Comparison of ENCODE assay signal across 8 cellular contexts in genomic region chr1:201480231-201481003, GRCh38. TPM values are rescaled to one million over a fixed set of nuclear protein-coding genes. Genes with fewer than 3 reads are reported as not detected.
DNase-seq lines count a peak whose midpoint lies in the region; ATAC-seq and TF ChIP-seq lines count a peak whose summit lies in the region.

No MANE protein-coding gene starts in this region.

- peak overlapping the region; percentile 79; the same call in 1 of the 2 replicates for H2AFZ ChIP-seq in OCI-LY7 (ENCODE audit: low read length)

- H3K4me3 ChIP-seq in CD8-positive, alpha-beta memory T cell (ENCODE audit: low read length) = peak overlapping the region; percentile 49
- peak overlapping the region; percentile 55 for H3K4me3 ChIP-seq in OCI-LY7 (ENCODE audit: low read depth, low read length, poor library complexity, severe bottlenecking)
- peak overlapping the region; percentile 1 to 45 for H3K4me3 ChIP-seq in gastroesophageal sphincter
- H3K4me3 ChIP-seq in urinary bladder (ENCODE audit: low read depth, low read length) = peak overlapping the region; percentile 20

- H3K9me2 ChIP-seq in OCI-LY7 (ENCODE audit: insufficient read depth, low read length) = no peaks in the 10 kb centered on the region

- H3K27me3 Mint-ChIP-seq in CD8-positive, alpha-beta memory T cell = peaks cover 14 to 25% of the 10 kb centered on the region in 2 donors
- H3K27me3 Mint-ChIP-seq in activated T-helper 1 cell treated with anti-CD3 and anti-CD28 coated beads, Interleukin-12 subunit alpha, Interleukin-12 subunit beta, Interleukin-2, Interleukin-4 antibody, amounts not matched to agents 30 ng/mL and 10 ng/mL and 1 ng/mL, durations not matched to agents 14 hours and 24 hours and 36 hours (ENCODE audit: insufficient read depth) = peaks cover 18% of the 10 kb centered on the region
- H3K27me3 Mint-ChIP-seq in osteocyte (ENCODE audit: unreplicated experiment) = no peaks in the 10 kb centered on the region

- no peak for TF ChIP-seq POLR2A in gastroesophageal sphincter (IDR thresholded peaks at IDR 0.05)

- CTCF ChIA-PET in CD8-positive, alpha-beta memory T cell (lab: Charles Lee) = interaction anchor here (1.6 to 11.7 kb wide), 6 partner anchors 10 to 42 kb away, joined by 3 to 406 read pairs (median 14); partner anchors contain the start of gene CSRP1
- CTCF ChIA-PET in OCI-LY7 (lab: Charles Lee; ENCODE audit: unreplicated experiment) = interaction anchor here (0.6 to 5.1 kb wide), 6 partner anchors 22 to 303 kb away, joined by 3 to 82 read pairs (median 8); partner anchors contain the start of gene CSRP1

- no peak overlapping the region for H3K27ac Mint-ChIP-seq in CD8-positive, alpha-beta memory T cell
- no peak overlapping the region for H3K27ac Mint-ChIP-seq in activated T-helper 1 cell treated with anti-CD3 and anti-CD28 coated beads, Interleukin-12 subunit alpha, Interleukin-12 subunit beta, Interleukin-2, Interleukin-4 antibody, amounts not matched to agents 30 ng/mL and 10 ng/mL and 1 ng/mL, durations not matched to agents 14 hours and 24 hours and 36 hours
- H3K27ac Mint-ChIP-seq in osteocyte (ENCODE audit: unreplicated experiment) = peak overlapping the region; percentile 14

- TF ChIP-seq EP300 in gastroesophageal sphincter (IDR thresholded peaks at IDR 0.05) = no peak

- peaks cover 6% of the 10 kb centered on the region for H3K27me3 ChIP-seq in CD8-positive, alpha-beta memory T cell (ENCODE audit: insufficient read depth, low read length, poor library complexity, severe bottlenecking)
- no peaks in the 10 kb centered on the region for H3K27me3 ChIP-seq in gastroesophageal sphincter

- peak; percentile 68 for ATAC-seq in GM19455 (IDR thresholded peaks at IDR 0.05; ENCODE audit: unreplicated experiment)
- ATAC-seq in gastroesophageal sphincter = peak; percentile 71

- WGBS in gastroesophageal sphincter (ENCODE audit: low coverage in 1 of 2), 2 donors = 4 to 17% methylated on average over 1 to 14 of the region's 37 CpGs
- 14% methylated on average over 37 of the region's 37 CpGs for WGBS in urinary bladder

- H3K4me1 ChIP-seq in CD8-positive, alpha-beta memory T cell (ENCODE audit: insufficient read depth, low read length) = peaks cover 18% of the 10 kb centered on the region
- H3K4me1 ChIP-seq in OCI-LY7 (ENCODE audit: insufficient read depth, low read length, poor library complexity, severe bottlenecking) (peaks cover 32% of the 10 kb centered on the region), gastroesophageal sphincter (peaks cover 0 to 56% (median 20%) of the 10 kb centered on the region in 3 donors), urinary bladder (ENCODE audit: insufficient read depth) (no peaks in the 10 kb centered on the region)

- no TSS peak for BruUV-seq in OCI-LY7 (replicated peaks; lab: Mats Ljungman, UMichigan)

- peak overlapping the region; percentile 24 for H3K27ac ChIP-seq in CD8-positive, alpha-beta memory T cell (ENCODE audit: low read depth, low read length)
- H3K27ac ChIP-seq in OCI-LY7 (ENCODE audit: low read depth, low read length, poor library complexity, severe bottlenecking) = no peak overlapping the region
- peak overlapping the region; percentile 44 to 97 (median 97) for H3K27ac ChIP-seq in gastroesophageal sphincter
- H3K27ac ChIP-seq in urinary bladder (ENCODE audit: low read depth) = no peak overlapping the region

- H3K36me3 Mint-ChIP-seq in CD8-positive, alpha-beta memory T cell = peaks cover 0 to 20% (median 2%) of the 10 kb centered on the region in 3 donors
- peaks cover 2% of the 10 kb centered on the region for H3K36me3 Mint-ChIP-seq in activated T-helper 1 cell treated with anti-CD3 and anti-CD28 coated beads, Interleukin-12 subunit alpha, Interleukin-12 subunit beta, Interleukin-2, Interleukin-4 antibody, amounts not matched to agents 30 ng/mL and 10 ng/mL and 1 ng/mL, durations not matched to agents 14 hours and 24 hours and 36 hours (ENCODE audit: low read depth)
- no peaks in the 10 kb centered on the region for H3K36me3 Mint-ChIP-seq in osteocyte (ENCODE audit: unreplicated experiment)

- H3K9me3 Mint-ChIP-seq in CD8-positive, alpha-beta memory T cell = no peaks in the 10 kb centered on the region
- H3K9me3 Mint-ChIP-seq in activated T-helper 1 cell treated with anti-CD3 and anti-CD28 coated beads, Interleukin-12 subunit alpha, Interleukin-12 subunit beta, Interleukin-2, Interleukin-4 antibody, amounts not matched to agents 30 ng/mL and 10 ng/mL and 1 ng/mL, durations not matched to agents 14 hours and 24 hours and 36 hours = no peaks in the 10 kb centered on the region
- no peaks in the 10 kb centered on the region for H3K9me3 Mint-ChIP-seq in osteocyte (ENCODE audit: unreplicated experiment)

- no peaks in the 10 kb centered on the region for H3K9me3 ChIP-seq in CD8-positive, alpha-beta memory T cell (ENCODE audit: low read length)
- H3K9me3 ChIP-seq in OCI-LY7 (ENCODE audit: low read length) = no peaks in the 10 kb centered on the region
- H3K9me3 ChIP-seq in gastroesophageal sphincter = no peaks in the 10 kb centered on the region

- intact Hi-C loops in OCI-LY7 (cut with micrococcal nuclease; ENCODE audit: unreplicated experiment) = loop anchor here (1.0 kb wide), 1 partner anchor 45 kb away; no protein-coding TSS in a partner anchor
- intact Hi-C loops in activated T-helper 1 cell treated with anti-CD3 and anti-CD28 coated beads, Interleukin-12 subunit alpha, Interleukin-12 subunit beta, Interleukin-2, Interleukin-4 antibody, amounts not matched to agents 30 ng/mL and 10 ng/mL and 1 ng/mL, durations not matched to agents 14 hours and 24 hours and 36 hours (cut with micrococcal nuclease) = loop anchor here (1.0 to 5.0 kb wide), 4 partner anchors 11 to 222 kb away; partner anchors contain the start of gene PHLDA3

- POLR2A ChIA-PET in CD8-positive, alpha-beta memory T cell (lab: Charles Lee) = interaction anchor here (2.2 kb wide), 1 partner anchor 26 kb away, joined by 14 read pairs; the partner anchor contains the start of gene CSRP1
- POLR2A ChIA-PET in OCI-LY7 (lab: Charles Lee) = interaction anchor here (0.6 to 4.6 kb wide), 6 partner anchors 8 to 339 kb away, joined by 3 to 39 read pairs (median 4); no protein-coding TSS in a partner anchor

- H3K4me1 Mint-ChIP-seq in CD8-positive, alpha-beta memory T cell = peaks cover 13 to 30% (median 29%) of the 10 kb centered on the region in 3 donors
- H3K4me1 Mint-ChIP-seq in activated T-helper 1 cell treated with anti-CD3 and anti-CD28 coated beads, Interleukin-12 subunit alpha, Interleukin-12 subunit beta, Interleukin-2, Interleukin-4 antibody, amounts not matched to agents 30 ng/mL and 10 ng/mL and 1 ng/mL, durations not matched to agents 14 hours and 24 hours and 36 hours (ENCODE audit: low read depth) = peaks cover 27% of the 10 kb centered on the region
- peaks cover 19% of the 10 kb centered on the region for H3K4me1 Mint-ChIP-seq in osteocyte (ENCODE audit: unreplicated experiment)

- H4K20me1 ChIP-seq in OCI-LY7 (ENCODE audit: insufficient read depth, low read length) = no peaks in the 10 kb centered on the region

- H3K36me3 ChIP-seq in CD8-positive, alpha-beta memory T cell (ENCODE audit: insufficient read depth, low read length) = no peaks in the 10 kb centered on the region
- H3K36me3 ChIP-seq in OCI-LY7 (ENCODE audit: insufficient read depth, low read length) = peaks cover 13% of the 10 kb centered on the region; the same call in 1 of the 2 replicates
- H3K36me3 ChIP-seq in gastroesophageal sphincter = peaks cover 3 to 23% of the 10 kb centered on the region in 2 donors
- H3K36me3 ChIP-seq in urinary bladder (ENCODE audit: insufficient read depth) = no peaks in the 10 kb centered on the region

- peak overlapping the region; percentile 37 to 87 (median 76) for H3K4me3 Mint-ChIP-seq in CD8-positive, alpha-beta memory T cell
- H3K4me3 Mint-ChIP-seq in activated T-helper 1 cell treated with anti-CD3 and anti-CD28 coated beads, Interleukin-12 subunit alpha, Interleukin-12 subunit beta, Interleukin-2, Interleukin-4 antibody, amounts not matched to agents 30 ng/mL and 10 ng/mL and 1 ng/mL, durations not matched to agents 14 hours and 24 hours and 36 hours = peak overlapping the region; percentile 76
- H3K4me3 Mint-ChIP-seq in osteocyte (ENCODE audit: unreplicated experiment) = peak overlapping the region; percentile 61

- H3K4me2 ChIP-seq in OCI-LY7 (ENCODE audit: low read length) = peak overlapping the region; percentile 72

- peak; percentile 11 to 72 (median 42) for DNase-seq in CD8-positive, alpha-beta memory T cell
- peak; percentile 83 for DNase-seq in HT1080 (ENCODE audit: low read depth)
- peak; percentile 79 for DNase-seq in OCI-LY7 (ENCODE audit: low spot score)
- peak; percentile 69 for DNase-seq in activated T-helper 1 cell treated with anti-CD3 and anti-CD28 coated beads, Interleukin-12 subunit alpha, Interleukin-12 subunit beta, Interleukin-2, Interleukin-4 antibody, amounts not matched to agents 30 ng/mL and 10 ng/mL and 1 ng/mL, durations not matched to agents 14 hours and 24 hours and 36 hours (ENCODE audit: low spot score)
- DNase-seq in osteocyte (ENCODE audit: extremely low spot score, unreplicated experiment) = no peak

- H3K79me2 ChIP-seq in OCI-LY7 (ENCODE audit: insufficient read depth, low read depth, low read length) = no peaks in the 10 kb centered on the region

- no peak for TF ChIP-seq CTCF in OCI-LY7 (conservative IDR thresholded peaks at IDR 0.05; ENCODE audit: low read length)
- no peak for TF ChIP-seq CTCF in gastroesophageal sphincter (IDR thresholded peaks at IDR 0.05)
- TF ChIP-seq CTCF in osteocyte (IDR thresholded peaks at IDR 0.05) = no peak

RNA-seq across cellular contexts. Expression of gene PHLDA3, which starts 11.4 kb away (rescaled TPM):
- total RNA-seq in CD8-positive, alpha-beta memory T cell = 10 to 100 TPM; 18.6 to 22.7 TPM
- 1.0 TPM for polyA plus RNA-seq in CD8-positive, alpha-beta memory T cell
- 91.8 and 111 TPM in 2 replicates for total RNA-seq in HT1080 (2014; rRNA removed; shearing (Covaris generic))
- polyA plus RNA-seq in HT1080 (2015; cell fraction: cytosol; rRNA removed) = 104 and 143 TPM in 2 replicates
- polyA plus RNA-seq in HT1080 (2015; cell fraction: nucleus; rRNA removed) = 90.0 and 94.6 TPM in 2 replicates
- total RNA-seq in OCI-LY7 (2014; rRNA removed; shearing (Covaris generic)) = not detected in 2 replicates
- total RNA-seq in OCI-LY7 (2022) (not detected in 2 replicates), gastroesophageal sphincter (100 to 1,000 TPM in 1 of 4 donors, 10 to 100 TPM in 3; 69.2 to 153 (median 84.7) TPM), osteocyte (50.6 and 55.5 TPM in 2 replicates), urinary bladder (15.2 TPM)
- total RNA-seq in activated T-helper 1 cell treated with anti-CD3 and anti-CD28 coated beads, Interleukin-12 subunit alpha, Interleukin-12 subunit beta, Interleukin-2, Interleukin-4 antibody, amounts not matched to agents 30 ng/mL and 10 ng/mL and 1 ng/mL, durations not matched to agents 14 hours and 24 hours and 36 hours = 16.6 and 17.3 TPM in 2 replicates
- polyA plus RNA-seq in urinary bladder = 134 TPM

RNA-seq across cellular contexts. Expression of gene CSRP1, which starts 26.5 kb away (rescaled TPM):
- total RNA-seq in CD8-positive, alpha-beta memory T cell = 10 to 100 TPM; 66.9 to 67.6 TPM
- 65.0 TPM for polyA plus RNA-seq in CD8-positive, alpha-beta memory T cell
- 516 and 694 TPM in 2 replicates for total RNA-seq in HT1080 (2014; rRNA removed; shearing (Covaris generic))
- polyA plus RNA-seq in HT1080 (2015; cell fraction: cytosol; rRNA removed) = 857 and 1,112 TPM in 2 replicates
- 468 and 520 TPM in 2 replicates for polyA plus RNA-seq in HT1080 (2015; cell fraction: nucleus; rRNA removed)
- 46.4 and 52.8 TPM in 2 replicates for total RNA-seq in OCI-LY7 (2014; rRNA removed; shearing (Covaris generic))
- total RNA-seq in OCI-LY7 (2022) = 72.2 and 89.8 TPM in 2 replicates
- total RNA-seq in activated T-helper 1 cell treated with anti-CD3 and anti-CD28 coated beads, Interleukin-12 subunit alpha, Interleukin-12 subunit beta, Interleukin-2, Interleukin-4 antibody, amounts not matched to agents 30 ng/mL and 10 ng/mL and 1 ng/mL, durations not matched to agents 14 hours and 24 hours and 36 hours = 66.0 and 66.2 TPM in 2 replicates
- 1,000 to 10,000 TPM; 4,484 to 9,179 (median 5,319) TPM for total RNA-seq in gastroesophageal sphincter
- total RNA-seq in osteocyte = 0.56 and 1.6 TPM in 2 replicates
- 719 TPM for total RNA-seq in urinary bladder
- 4,390 TPM for polyA plus RNA-seq in urinary bladder

RNA-seq across cellular contexts. Expression of gene NAV1, which starts 58.5 kb away (rescaled TPM):
- under 1 TPM; 0.77 to 0.95 TPM for total RNA-seq in CD8-positive, alpha-beta memory T cell
- polyA plus RNA-seq in CD8-positive, alpha-beta memory T cell = 1.8 TPM
- total RNA-seq in HT1080 (2014; rRNA removed; shearing (Covaris generic)) = 24.2 and 40.6 TPM in 2 replicates
- 46.8 and 65.2 TPM in 2 replicates for polyA plus RNA-seq in HT1080 (2015; cell fraction: cytosol; rRNA removed)
- 89.6 and 123 TPM in 2 replicates for polyA plus RNA-seq in HT1080 (2015; cell fraction: nucleus; rRNA removed)
- 2.5 and 4.2 TPM in 2 replicates for total RNA-seq in OCI-LY7 (2014; rRNA removed; shearing (Covaris generic))
- total RNA-seq in OCI-LY7 (2022) (19.8 and 20.7 TPM in 2 replicates), gastroesophageal sphincter (10 to 100 TPM; 11.4 to 35.8 (median 18.0) TPM), osteocyte (286 and 288 TPM in 2 replicates), urinary bladder (27.5 TPM)
- total RNA-seq in activated T-helper 1 cell treated with anti-CD3 and anti-CD28 coated beads, Interleukin-12 subunit alpha, Interleukin-12 subunit beta, Interleukin-2, Interleukin-4 antibody, amounts not matched to agents 30 ng/mL and 10 ng/mL and 1 ng/mL, durations not matched to agents 14 hours and 24 hours and 36 hours = 0.83 and 1.6 TPM in 2 replicates
- 19.0 TPM for polyA plus RNA-seq in urinary bladder

RNA-seq across cellular contexts. Expression of gene TNNI1, which starts 58.9 kb away (rescaled TPM):
- total RNA-seq in CD8-positive, alpha-beta memory T cell = not detected
- not detected for polyA plus RNA-seq in CD8-positive, alpha-beta memory T cell
- total RNA-seq in HT1080 (2014; rRNA removed; shearing (Covaris generic)) = not detected in 2 replicates
- polyA plus RNA-seq in HT1080 (2015; cell fraction: cytosol; rRNA removed) = not detected in 2 replicates
- polyA plus RNA-seq in HT1080 (2015; cell fraction: nucleus; rRNA removed) = not detected in 2 replicates
- 0.95 and 4.9 TPM in 2 replicates for total RNA-seq in OCI-LY7 (2014; rRNA removed; shearing (Covaris generic))
- total RNA-seq in OCI-LY7 (2022) = 2.0 and 3.1 TPM in 2 replicates
- not detected in 2 replicates for total RNA-seq in activated T-helper 1 cell treated with anti-CD3 and anti-CD28 coated beads, Interleukin-12 subunit alpha, Interleukin-12 subunit beta, Interleukin-2, Interleukin-4 antibody, amounts not matched to agents 30 ng/mL and 10 ng/mL and 1 ng/mL, durations not matched to agents 14 hours and 24 hours and 36 hours
- not detected for total RNA-seq in gastroesophageal sphincter
- total RNA-seq in osteocyte = 0.43 TPM in 1 of 2 replicates, not detected in the other
- total RNA-seq in urinary bladder = 21.3 TPM
- polyA plus RNA-seq in urinary bladder = not detected

Comparison
In these comparisons a context has a peak if more than half of its experiments do, and no peak if none do; other contexts are left out.
1. H3K27ac ChIP-seq: peak in CD8-positive, alpha-beta memory T cell (single experiment) and gastroesophageal sphincter (4 of 4); none in OCI-LY7 (single experiment) and urinary bladder (single experiment).
2. RNA of gene PHLDA3, which starts 11.4 kb away (total RNA-seq): 91.8 to 111 TPM in HT1080, 69.2 to 153 TPM in gastroesophageal sphincter, 50.6 to 55.5 TPM in osteocyte, 18.6 to 22.7 TPM in CD8-positive, alpha-beta memory T cell, 16.6 to 17.3 TPM in activated T-helper 1 cell treated with anti-CD3 and anti-CD28 coated beads, Interleukin-12 subunit alpha, Interleukin-12 subunit beta, Interleukin-2, Interleukin-4 antibody, amounts not matched to agents 30 ng/mL and 10 ng/mL and 1 ng/mL, durations not matched to agents 14 hours and 24 hours and 36 hours and 15.2 TPM in urinary bladder (single experiment); not detected in OCI-LY7; every median in the first group is over 10 times any median in the second.
3. RNA of gene CSRP1, which starts 26.5 kb away (total RNA-seq): 4,484 to 9,179 TPM in gastroesophageal sphincter, 719 TPM in urinary bladder (single experiment), 516 to 694 TPM in HT1080, 46.4 to 89.8 TPM in OCI-LY7, 66.9 to 67.6 TPM in CD8-positive, alpha-beta memory T cell and 66.0 to 66.2 TPM in activated T-helper 1 cell treated with anti-CD3 and anti-CD28 coated beads, Interleukin-12 subunit alpha, Interleukin-12 subunit beta, Interleukin-2, Interleukin-4 antibody, amounts not matched to agents 30 ng/mL and 10 ng/mL and 1 ng/mL, durations not matched to agents 14 hours and 24 hours and 36 hours; 0.56 to 1.6 TPM in osteocyte; every median in the first group is over 10 times any median in the second.
4. Peak in every context shown above with its lines, with median percentiles within 50 percentile points of each other: H3K4me3 ChIP-seq and H3K4me3 Mint-ChIP-seq.